In the genomic region with DNA sequence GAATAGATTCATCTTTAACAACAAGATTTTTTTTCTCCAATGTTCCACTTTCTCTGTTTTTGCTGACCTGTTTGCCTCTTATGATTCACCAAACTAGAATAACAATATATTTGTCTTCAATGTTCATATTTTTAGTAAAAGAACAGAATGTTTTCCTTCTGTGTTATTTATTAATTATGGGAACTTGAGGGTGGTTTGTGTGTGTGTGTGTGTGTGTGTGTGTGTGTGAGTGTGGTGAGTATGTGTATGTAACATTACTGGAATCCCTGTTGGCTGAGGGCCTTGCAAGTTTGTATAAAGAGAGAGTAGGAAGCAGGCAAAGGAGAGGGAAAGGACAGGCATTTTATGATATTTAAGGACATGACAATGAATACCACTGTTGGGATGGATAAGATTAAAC, we compare ENCODE assay signal across 20 cellular contexts. TPM values are rescaled to one million over a fixed set of nuclear protein-coding genes. Genes with fewer than 3 reads are reported as not detected.
DNase-seq lines count a peak whose midpoint lies in the region; ATAC-seq and TF ChIP-seq lines count a peak whose summit lies in the region.
"Had no signal": no experiment of that assay in that cellular context is flagged by ENCODE, and none has a peak within 500 bp of the region (broad histone marks: within the 10 kb centered on the region; RNA-seq: fewer than 3 reads in every experiment).

No MANE protein-coding gene starts in this region.

- H3K4me3 ChIP-seq in brain microvascular endothelial cell (ENCODE audit: low read depth, low read length), result no peak overlapping the region
- H3K4me3 ChIP-seq: lower lobe of right lung, stomach, uterus had no signal

- TF ChIP-seq CTCF in brain microvascular endothelial cell (IDR thresholded peaks at IDR 0.05; ENCODE audit: low read depth, low read length, missing control alignments), result no peak

- in situ Hi-C loops in brain microvascular endothelial cell (cut with HindIII; ENCODE audit: low pct_ligation_motif_present, low sequenced_read_pairs), result no loop called here

- no peaks in the 10 kb centered on the region for H3K36me3 ChIP-seq in brain microvascular endothelial cell (replicated peaks)
- H3K36me3 ChIP-seq: lower lobe of right lung, uterus had no signal

- H3K27me3 ChIP-seq in brain microvascular endothelial cell (replicated peaks), result no peaks in the 10 kb centered on the region
- H3K27me3 ChIP-seq: stomach, uterus had no signal

- no peak for ATAC-seq in HG03280 (IDR thresholded peaks at IDR 0.05; ENCODE audit: unreplicated experiment)
- ATAC-seq: lower lobe of right lung had no signal

- DNase-seq in EH (ENCODE audit: low read depth), result peak; percentile 26
- peak; percentile 73 for DNase-seq in brain microvascular endothelial cell
- DNase-seq in fibroblast of the conjunctiva (ENCODE audit: low read depth), result peak; percentile 72
- DNase-seq in renal cortical epithelial cell (ENCODE audit: low read depth), result peak; percentile 36
- DNase-seq in epidermal melanocyte (ENCODE audit: insufficient read length, low spot score), result no peak
- DNase-seq in inferior parietal cortex (ENCODE audit: extremely low spot score), result no peak
- no peak for DNase-seq in NCI-H1092 (lab: John Stamatoyannopoulos, UW)
- DNase-seq: activated CD4-positive, alpha-beta T cell treated with anti-CD3 and anti-CD28 coated beads for 1 hour; C1 segment of cervical spinal cord; endodermal cell; glutamatergic neuron; lower lobe of right lung; naive B cell; NCI-H1417 treated with DMSO at 0.1 percent for 48 hours; NCI-H526; stimulated activated CD4-positive, alpha-beta T cell treated with anti-CD3 and anti-CD28 coated beads, Interleukin-4, amount 100 ng/mL, for 24 hours; stomach; SW 1271 had no signal

- H3K27ac ChIP-seq in brain microvascular endothelial cell, result no peak overlapping the region
- H3K27ac ChIP-seq: lower lobe of right lung had no signal

RNA-seq across cellular contexts. Expression of gene STXBP4, which starts 13.8 kb away (rescaled TPM):
- total RNA-seq in renal cortical epithelial cell, result 14.4 and 72.5 TPM in 2 replicates

RNA-seq across cellular contexts. Expression of gene COX11, which starts 13.9 kb away (rescaled TPM):
- 67.2 and 76.4 TPM in 2 replicates for total RNA-seq in renal cortical epithelial cell

Comparison
In these comparisons a context has a peak if more than half of its experiments do, and no peak if none do; other contexts are left out.
1. DNase-seq: peak in EH (single experiment), brain microvascular endothelial cell (single experiment), fibroblast of the conjunctiva (single experiment) and renal cortical epithelial cell (single experiment); none in epidermal melanocyte (single experiment), inferior parietal cortex (single experiment) and NCI-H1092 (single experiment).